Comparison of ENCODE assay signal across 17 cellular contexts in genomic region chr4:73315091-73315490, GRCh38. TPM values are rescaled to one million over a fixed set of nuclear protein-coding genes. Genes with fewer than 3 reads are reported as not detected.
DNase-seq lines count a peak whose midpoint lies in the region; ATAC-seq and TF ChIP-seq lines count a peak whose summit lies in the region.
"Had no signal": no experiment of that assay in that cellular context is flagged by ENCODE, and none has a peak within 500 bp of the region (broad histone marks: within the 10 kb centered on the region; RNA-seq: fewer than 3 reads in every experiment).

No MANE protein-coding gene starts in this region.

- H3K27ac ChIP-seq in SK-N-SH (ENCODE audit: low read depth in 2 of 2, low read length in 1 of 2): no peak overlapping the region
- no peak overlapping the region for H3K27ac ChIP-seq in coronary artery
- H3K27ac ChIP-seq: epithelial cell of prostate, pancreas, transverse colon had no signal

- TF ChIP-seq CTCF in SK-N-SH (IDR thresholded peaks at IDR 0.05): no peak
- no peak for TF ChIP-seq CTCF in fibroblast of the aortic adventitia (IDR thresholded peaks at IDR 0.05; ENCODE audit: insufficient read depth, low read length)
- no peak for TF ChIP-seq CTCF in coronary artery (IDR thresholded peaks at IDR 0.05)

- no peak for TF ChIP-seq EP300 in SK-N-SH (IDR thresholded peaks at IDR 0.05; ENCODE audit: borderline replicate concordance in 1 of 2, low read depth in 1 of 2, low read length in 1 of 2)

- POLR2A ChIA-PET in SK-N-SH (lab: Yijun Ruan, JAX): no interaction called here

- H3K4me1 ChIP-seq in SK-N-SH (ENCODE audit: control insufficient read depth in 1 of 2, insufficient read depth in 2 of 2, low read depth in 1 of 2, low read length in 1 of 2): no peaks in the 10 kb centered on the region
- H3K4me1 ChIP-seq: pancreas, transverse colon had no signal

- no peak overlapping the region for H2AFZ ChIP-seq in SK-N-SH (ENCODE audit: low read depth)

- no peaks in the 10 kb centered on the region for H3K27me3 ChIP-seq in SK-N-SH (ENCODE audit: insufficient read depth)
- H3K27me3 ChIP-seq: pancreas, transverse colon had no signal

- H3K4me3 ChIP-seq in SK-N-SH (ENCODE audit: low read depth in 2 of 2, low read length in 1 of 2): no peak overlapping the region
- no peak overlapping the region for H3K4me3 ChIP-seq in fibroblast of the aortic adventitia (ENCODE audit: low read depth, low read length)
- H3K4me3 ChIP-seq in coronary artery: no peak overlapping the region
- H3K4me3 ChIP-seq: pancreas, transverse colon had no signal

- no peak for ATAC-seq in stimulated activated naive CD8-positive, alpha-beta T cell treated with anti-CD3 and anti-CD28 coated beads, Interleukin-15, Interleukin-2, amounts not matched to agents 100 U/mL and 50 U/mL, for 24 hours
- ATAC-seq: WTC11 had no signal

- no peak overlapping the region for H3K9ac ChIP-seq in SK-N-SH

- no peak for TF ChIP-seq RAD21 in SK-N-SH (IDR thresholded peaks at IDR 0.05; ENCODE audit: low read length)

- no peak overlapping the region for H3K4me2 ChIP-seq in SK-N-SH

- H3K79me2 ChIP-seq in SK-N-SH (ENCODE audit: insufficient read depth): no peaks in the 10 kb centered on the region

- DNase-seq in AG08395 (ENCODE audit: low spot score): peak; percentile 51
- peak; percentile 77 for DNase-seq in HS-5 (ENCODE audit: low read depth)
- DNase-seq in SK-N-SH: no peak
- peak; percentile 51 for DNase-seq in fibroblast of the aortic adventitia (ENCODE audit: low read depth)
- no peak for DNase-seq in islet precursor cell
- DNase-seq in coronary artery (ENCODE audit: low spot score): no peak
- DNase-seq in stimulated activated naive CD8-positive, alpha-beta T cell treated with anti-CD3 and anti-CD28 coated beads, Interleukin-15, Interleukin-2, amounts not matched to agents 100 U/mL and 50 U/mL, for 24 hours: no peak
- DNase-seq in NCI-H510A treated with DMSO at 0.1 percent for 48 hours (lab: John Stamatoyannopoulos, UW): no peak
- DNase-seq: activated naive CD4-positive, alpha-beta T cell treated with anti-CD3 and anti-CD28 coated beads, Interleukin-2, amount 50 U/mL, for 16 hours; DMS 273 treated with DMSO at 0.1 percent for 48 hours; midbrain; NCI-H1048; NCI-H446 treated with DMSO at 0.1 percent for 48 hours; pancreas; transverse colon had no signal

- no peaks in the 10 kb centered on the region for H3F3A ChIP-seq in SK-N-SH (replicated peaks; ENCODE audit: insufficient read depth)

- no peaks in the 10 kb centered on the region for H3K9me2 ChIP-seq in SK-N-SH

- peaks cover under 1% of the 10 kb centered on the region; the same call in 1 of the 2 replicates for H3K9me3 ChIP-seq in SK-N-SH
- H3K9me3 ChIP-seq: pancreas, transverse colon had no signal

- 3% methylated on average over 2 of the region's 2 CpGs for WGBS in SK-N-SH (ENCODE audit: low lambda C conversion rate)

- no peaks in the 10 kb centered on the region for H4K20me1 ChIP-seq in SK-N-SH (ENCODE audit: insufficient read depth)

- no peaks in the 10 kb centered on the region for H3K36me3 ChIP-seq in SK-N-SH (replicated peaks in 1 of 2; ENCODE audit: control insufficient read depth in 1 of 2, insufficient read depth in 2 of 2, low read length in 1 of 2)
- H3K36me3 ChIP-seq: pancreas, transverse colon had no signal

- CTCF ChIA-PET in SK-N-SH (lab: Yijun Ruan, JAX): interaction anchor here (0.9 to 1.4 kb wide), 3 partner anchors 9 to 296 kb away, joined by 3 to 4 read pairs (median 3); no protein-coding TSS in a partner anchor

TF ChIP-seq in SK-N-SH, 30 proteins besides CTCF, POLR2A, EP300 and RAD21:
- TF ChIP-seq RCOR1 (IDR thresholded peaks at IDR 0.05; ENCODE audit: low read length): no peak
- TF ChIP-seq POLR2AphosphoS5 (IDR thresholded peaks at IDR 0.05; ENCODE audit: low read depth, low read length): no peak
- TF ChIP-seq FOSL2 (IDR thresholded peaks at IDR 0.05; ENCODE audit: borderline replicate concordance, low read depth): peak; percentile 41; the same call in 1 of the 2 replicates
- no peak for TF ChIP-seq ELF1 (IDR thresholded peaks at IDR 0.05)
- TF ChIP-seq, protein P1, sequence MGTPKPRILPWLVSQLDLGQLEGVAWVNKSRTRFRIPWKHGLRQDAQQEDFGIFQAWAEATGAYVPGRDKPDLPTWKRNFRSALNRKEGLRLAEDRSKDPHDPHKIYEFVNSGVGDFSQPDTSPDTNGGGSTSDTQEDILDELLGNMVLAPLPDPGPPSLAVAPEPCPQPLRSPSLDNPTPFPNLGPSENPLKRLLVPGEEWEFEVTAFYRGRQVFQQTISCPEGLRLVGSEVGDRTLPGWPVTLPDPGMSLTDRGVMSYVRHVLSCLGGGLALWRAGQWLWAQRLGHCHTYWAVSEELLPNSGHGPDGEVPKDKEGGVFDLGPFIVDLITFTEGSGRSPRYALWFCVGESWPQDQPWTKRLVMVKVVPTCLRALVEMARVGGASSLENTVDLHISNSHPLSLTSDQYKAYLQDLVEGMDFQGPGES (IDR thresholded peaks at IDR 0.05; ENCODE audit: low read depth, low read length): no peak
- TF ChIP-seq NFIC (IDR thresholded peaks at IDR 0.05; ENCODE audit: borderline replicate concordance): no peak
- TF ChIP-seq RXRA (IDR thresholded peaks at IDR 0.05; ENCODE audit: borderline replicate concordance, low read depth): 0 out of 2 replicates have a peak, but pooled peaks have one; percentile 29
- no peak for TF ChIP-seq YY1 (IDR thresholded peaks at IDR 0.05; ENCODE audit: low read depth)
- TF ChIP-seq JUND (IDR thresholded peaks at IDR 0.05): no peak
- TF ChIP-seq, protein P2, sequence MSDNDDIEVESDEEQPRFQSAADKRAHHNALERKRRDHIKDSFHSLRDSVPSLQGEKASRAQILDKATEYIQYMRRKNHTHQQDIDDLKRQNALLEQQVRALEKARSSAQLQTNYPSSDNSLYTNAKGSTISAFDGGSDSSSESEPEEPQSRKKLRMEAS (IDR thresholded peaks at IDR 0.05; ENCODE audit: low read depth): no peak
- TF ChIP-seq TCF12 (IDR thresholded peaks at IDR 0.05): peak; percentile 67
- TF ChIP-seq NRF1 (IDR thresholded peaks at IDR 0.05; ENCODE audit: low read depth, low read length): no peak

RNA-seq across cellular contexts. Expression of gene ANKRD17, which starts 56.5 kb away (rescaled TPM):
- 25.6 and 33.1 TPM in 2 replicates for polyA plus RNA-seq in SK-N-SH (2012; rRNA removed)
- 18.1 and 26.1 TPM in 2 replicates for polyA plus RNA-seq in SK-N-SH (2012; cell fraction: cytosol; rRNA removed)
- polyA plus RNA-seq in SK-N-SH (2012; cell fraction: nucleus; rRNA removed): 23.1 and 53.8 TPM in 2 replicates
- 64.4 and 72.5 TPM in 2 replicates for total RNA-seq in fibroblast of the aortic adventitia (ENCODE audit: low replicate concordance)

Comparison
In these comparisons a context has a peak if more than half of its experiments do, and no peak if none do; other contexts are left out.
1. DNase-seq: peak in AG08395 (single experiment), HS-5 (single experiment) and fibroblast of the aortic adventitia (single experiment); none in SK-N-SH (single experiment), islet precursor cell (single experiment), coronary artery (single experiment), stimulated activated naive CD8-positive, alpha-beta T cell treated with anti-CD3 and anti-CD28 coated beads, Interleukin-15, Interleukin-2, amounts not matched to agents 100 U/mL and 50 U/mL, for 24 hours (single experiment) and NCI-H510A treated with DMSO at 0.1 percent for 48 hours (single experiment).